8 cellular contexts compared by ENCODE assay signal in the genomic region with DNA sequence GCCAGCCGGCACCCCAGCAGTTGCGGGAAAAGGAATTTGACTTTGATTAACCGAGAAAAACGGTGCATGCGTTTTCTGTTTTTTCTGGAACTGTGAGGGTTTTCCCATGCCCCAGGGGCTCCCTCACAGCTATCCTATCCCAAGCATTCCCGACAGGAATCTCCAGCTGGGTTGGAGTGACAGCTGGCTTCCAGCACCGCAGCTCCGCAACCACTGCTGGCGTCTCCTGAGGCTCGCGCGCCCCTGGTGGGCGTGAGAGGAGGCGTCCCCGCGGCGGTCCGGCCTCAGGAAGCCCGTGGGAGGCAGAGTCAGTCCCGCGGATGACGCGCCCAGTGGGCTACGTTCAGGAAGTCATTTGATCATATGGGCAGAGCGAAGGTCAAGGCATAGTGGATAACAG.
DNase-seq lines count a peak whose midpoint lies in the region; ATAC-seq and TF ChIP-seq lines count a peak whose summit lies in the region.
"Not testable (repeated sequence)": the region's sequence is repeated elsewhere in the genome, so short reads cannot be mapped to it uniquely, and the experiment has no call there.

No MANE protein-coding gene starts in this region.

- H3K27ac Mint-ChIP-seq in HFFc6, WTC11, progenitor cell of endocrine pancreas: not testable (repeated sequence)

- not testable (repeated sequence) for H3K27ac ChIP-seq in 22Rv1, lower lobe of right lung

- intact Hi-C loops in left ventricle myocardium superior (cut with micrococcal nuclease); lower lobe of right lung (cut with DNase I): not testable (repeated sequence)

- CTCF ChIA-PET in WTC11 (lab: Charles Lee) = not testable (repeated sequence)

- ATAC-seq in WTC11 = peak; percentile 94
- ATAC-seq in left ventricle myocardium superior = peak; percentile 77
- ATAC-seq in lower lobe of right lung = peak; percentile 54 to 75

- POLR2A ChIA-PET in WTC11 (lab: Charles Lee) = not testable (repeated sequence)

- not testable (repeated sequence) for H3K4me1 ChIP-seq in lower lobe of right lung

- H3K27me3 ChIP-seq in lower lobe of right lung (ENCODE audit: low read depth) = not testable (repeated sequence)

- peak; percentile 72 for TF ChIP-seq CTCF in 22Rv1 (IDR thresholded peaks at IDR 0.05)
- peak; percentile 13; the same call in 1 of the 2 replicates for TF ChIP-seq CTCF in HFFc6 (IDR thresholded peaks at IDR 0.05)
- peak; percentile 44; the same call in 1 of the 2 replicates for TF ChIP-seq CTCF in WTC11 (IDR thresholded peaks at IDR 0.05)
- TF ChIP-seq CTCF in epithelial cell of proximal tubule (conservative IDR thresholded peaks at IDR 0.05; ENCODE audit: low read depth, low read length) = peak; percentile 11
- TF ChIP-seq CTCF in lower lobe of right lung (IDR thresholded peaks at IDR 0.05) = peak; percentile 24
- peak; percentile 54 for TF ChIP-seq CTCF in progenitor cell of endocrine pancreas (IDR thresholded peaks at IDR 0.05; ENCODE audit: unreplicated experiment)

- DNase-seq in HFFc6; epithelial cell of proximal tubule (ENCODE audit: low read depth); left ventricle myocardium superior; lower lobe of right lung; progenitor cell of endocrine pancreas (ENCODE audit: low spot score, unreplicated experiment): not testable (repeated sequence)
- DNase-seq in NCI-H748 (lab: John Stamatoyannopoulos, UW; ENCODE audit: unreplicated experiment) = peak; percentile 40
- DNase-seq in WTC11 (ENCODE audit: low spot score) = peak; percentile 69

- H3K4me3 Mint-ChIP-seq in HFFc6; progenitor cell of endocrine pancreas (ENCODE audit: low read depth): not testable (repeated sequence)
- peak overlapping the region; percentile 50 for H3K4me3 Mint-ChIP-seq in WTC11

- not testable (repeated sequence) for H3K9me3 Mint-ChIP-seq in HFFc6; progenitor cell of endocrine pancreas (ENCODE audit: low read depth)
- peaks cover 12% of the 10 kb centered on the region for H3K9me3 Mint-ChIP-seq in WTC11

- H3K36me3 Mint-ChIP-seq in HFFc6 (ENCODE audit: low read depth); WTC11; progenitor cell of endocrine pancreas (ENCODE audit: insufficient read depth): not testable (repeated sequence)

- not testable (repeated sequence) for H3K4me1 Mint-ChIP-seq in HFFc6 (ENCODE audit: low read depth); progenitor cell of endocrine pancreas (ENCODE audit: low read depth)
- peaks cover 49% of the 10 kb centered on the region for H3K4me1 Mint-ChIP-seq in WTC11

- not testable (repeated sequence) for H3K4me3 ChIP-seq in epithelial cell of proximal tubule (ENCODE audit: low read depth, low read length); lower lobe of right lung

- not testable (repeated sequence) for H3K9me3 ChIP-seq in lower lobe of right lung

- H3K27me3 Mint-ChIP-seq in HFFc6 (ENCODE audit: insufficient read depth) = not testable (repeated sequence)
- peaks cover 82% of the 10 kb centered on the region for H3K27me3 Mint-ChIP-seq in WTC11 (ENCODE audit: low read depth)
- peaks cover 47% of the 10 kb centered on the region for H3K27me3 Mint-ChIP-seq in progenitor cell of endocrine pancreas

- H3K36me3 ChIP-seq in lower lobe of right lung = not testable (repeated sequence)

Comparison
In these comparisons a context has a peak if more than half of its experiments do, and no peak if none do; other contexts are left out.
1. CTCF ChIP-seq: peak in every context shown above with its lines; median percentile 72 in 22Rv1; 54 in progenitor cell of endocrine pancreas; 44 in WTC11; 24 in lower lobe of right lung; 13 in HFFc6; 11 in epithelial cell of proximal tubule.